1 cellular context compared by ENCODE assay signal in the genomic region with DNA sequence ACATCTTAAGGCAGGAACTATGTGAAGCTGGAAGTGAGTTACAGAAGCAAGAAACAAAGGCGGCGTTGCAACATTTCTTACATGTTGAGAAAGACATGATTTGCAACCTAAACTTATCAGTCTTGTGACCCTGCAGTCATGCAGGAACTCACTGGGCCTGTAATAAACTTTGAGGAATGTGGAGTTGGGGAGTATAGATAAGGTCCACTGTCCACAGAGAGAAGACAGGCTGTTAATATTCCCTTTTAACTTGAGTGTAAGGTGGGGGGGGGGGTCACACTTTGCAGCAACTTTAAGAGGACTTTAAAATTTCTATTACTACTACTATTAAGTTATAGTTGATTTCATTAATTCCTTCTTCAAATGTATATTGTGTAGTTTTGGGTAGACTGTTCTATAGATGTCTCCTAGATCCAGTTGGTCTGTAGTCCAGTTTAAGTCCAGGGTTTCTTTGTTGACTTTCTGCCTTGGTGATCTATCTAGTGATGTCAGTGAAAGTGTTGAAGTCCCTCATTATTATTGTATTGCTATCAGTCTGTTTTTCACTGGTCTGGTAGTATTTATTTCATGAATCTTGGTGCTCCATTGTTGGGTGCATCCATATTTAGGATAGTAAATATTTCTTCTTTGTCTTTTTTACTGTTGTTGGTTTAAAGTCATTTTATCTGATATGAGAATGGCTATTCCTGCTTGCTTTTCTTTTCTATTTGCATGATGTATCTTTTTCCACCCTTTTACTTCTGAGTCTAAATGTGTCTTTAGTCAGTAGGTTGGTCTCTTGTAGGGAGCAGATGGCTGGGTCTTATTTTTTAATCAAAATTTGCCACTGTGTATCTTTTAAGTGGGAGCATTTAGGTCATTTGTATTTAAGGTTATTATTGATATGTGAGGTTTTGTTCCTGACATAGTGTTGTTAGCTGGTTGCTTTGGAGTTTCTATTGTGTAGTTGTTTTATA.
A peak's percentile ranks its signal among the peaks of the same experiment; 100 is the strongest.
TF ChIP-seq lines count a peak whose summit lies in the region.

No MANE protein-coding gene starts in this region.

TF ChIP-seq in K562, 482 proteins besides CTCF, POLR2A, EP300 and RAD21 (continued from another document and continues in another):
- TF ChIP-seq, protein P1, sequence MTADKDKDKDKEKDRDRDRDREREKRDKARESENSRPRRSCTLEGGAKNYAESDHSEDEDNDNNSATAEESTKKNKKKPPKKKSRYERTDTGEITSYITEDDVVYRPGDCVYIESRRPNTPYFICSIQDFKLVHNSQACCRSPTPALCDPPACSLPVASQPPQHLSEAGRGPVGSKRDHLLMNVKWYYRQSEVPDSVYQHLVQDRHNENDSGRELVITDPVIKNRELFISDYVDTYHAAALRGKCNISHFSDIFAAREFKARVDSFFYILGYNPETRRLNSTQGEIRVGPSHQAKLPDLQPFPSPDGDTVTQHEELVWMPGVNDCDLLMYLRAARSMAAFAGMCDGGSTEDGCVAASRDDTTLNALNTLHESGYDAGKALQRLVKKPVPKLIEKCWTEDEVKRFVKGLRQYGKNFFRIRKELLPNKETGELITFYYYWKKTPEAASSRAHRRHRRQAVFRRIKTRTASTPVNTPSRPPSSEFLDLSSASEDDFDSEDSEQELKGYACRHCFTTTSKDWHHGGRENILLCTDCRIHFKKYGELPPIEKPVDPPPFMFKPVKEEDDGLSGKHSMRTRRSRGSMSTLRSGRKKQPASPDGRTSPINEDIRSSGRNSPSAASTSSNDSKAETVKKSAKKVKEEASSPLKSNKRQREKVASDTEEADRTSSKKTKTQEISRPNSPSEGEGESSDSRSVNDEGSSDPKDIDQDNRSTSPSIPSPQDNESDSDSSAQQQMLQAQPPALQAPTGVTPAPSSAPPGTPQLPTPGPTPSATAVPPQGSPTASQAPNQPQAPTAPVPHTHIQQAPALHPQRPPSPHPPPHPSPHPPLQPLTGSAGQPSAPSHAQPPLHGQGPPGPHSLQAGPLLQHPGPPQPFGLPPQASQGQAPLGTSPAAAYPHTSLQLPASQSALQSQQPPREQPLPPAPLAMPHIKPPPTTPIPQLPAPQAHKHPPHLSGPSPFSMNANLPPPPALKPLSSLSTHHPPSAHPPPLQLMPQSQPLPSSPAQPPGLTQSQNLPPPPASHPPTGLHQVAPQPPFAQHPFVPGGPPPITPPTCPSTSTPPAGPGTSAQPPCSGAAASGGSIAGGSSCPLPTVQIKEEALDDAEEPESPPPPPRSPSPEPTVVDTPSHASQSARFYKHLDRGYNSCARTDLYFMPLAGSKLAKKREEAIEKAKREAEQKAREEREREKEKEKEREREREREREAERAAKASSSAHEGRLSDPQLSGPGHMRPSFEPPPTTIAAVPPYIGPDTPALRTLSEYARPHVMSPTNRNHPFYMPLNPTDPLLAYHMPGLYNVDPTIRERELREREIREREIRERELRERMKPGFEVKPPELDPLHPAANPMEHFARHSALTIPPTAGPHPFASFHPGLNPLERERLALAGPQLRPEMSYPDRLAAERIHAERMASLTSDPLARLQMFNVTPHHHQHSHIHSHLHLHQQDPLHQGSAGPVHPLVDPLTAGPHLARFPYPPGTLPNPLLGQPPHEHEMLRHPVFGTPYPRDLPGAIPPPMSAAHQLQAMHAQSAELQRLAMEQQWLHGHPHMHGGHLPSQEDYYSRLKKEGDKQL (CRISPR knock-in tag; IDR thresholded peaks at IDR 0.05; ENCODE audit: borderline replicate concordance): no peak
- peak; percentile 79 for TF ChIP-seq TEAD4 (IDR thresholded peaks at IDR 0.05; ENCODE audit: low read length)
- no peak for TF ChIP-seq TEAD4 (CRISPR knock-in tag; IDR thresholded peaks at IDR 0.05; ENCODE audit: borderline replicate concordance)
- TF ChIP-seq MYBL2 (IDR thresholded peaks at IDR 0.05; ENCODE audit: low read depth): no peak
- no peak for TF ChIP-seq MYBL2 (CRISPR knock-in tag; IDR thresholded peaks at IDR 0.05; ENCODE audit: borderline replicate concordance)
- no peak for TF ChIP-seq DIDO1 (tag; IDR thresholded peaks at IDR 0.05; ENCODE audit: low read depth)
- TF ChIP-seq, protein P2, sequence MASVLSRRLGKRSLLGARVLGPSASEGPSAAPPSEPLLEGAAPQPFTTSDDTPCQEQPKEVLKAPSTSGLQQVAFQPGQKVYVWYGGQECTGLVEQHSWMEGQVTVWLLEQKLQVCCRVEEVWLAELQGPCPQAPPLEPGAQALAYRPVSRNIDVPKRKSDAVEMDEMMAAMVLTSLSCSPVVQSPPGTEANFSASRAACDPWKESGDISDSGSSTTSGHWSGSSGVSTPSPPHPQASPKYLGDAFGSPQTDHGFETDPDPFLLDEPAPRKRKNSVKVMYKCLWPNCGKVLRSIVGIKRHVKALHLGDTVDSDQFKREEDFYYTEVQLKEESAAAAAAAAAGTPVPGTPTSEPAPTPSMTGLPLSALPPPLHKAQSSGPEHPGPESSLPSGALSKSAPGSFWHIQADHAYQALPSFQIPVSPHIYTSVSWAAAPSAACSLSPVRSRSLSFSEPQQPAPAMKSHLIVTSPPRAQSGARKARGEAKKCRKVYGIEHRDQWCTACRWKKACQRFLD (CRISPR knock-in tag; IDR thresholded peaks at IDR 0.05): peak; percentile 82; the same call in 1 of the 2 replicates
- TF ChIP-seq ZNF24 (IDR thresholded peaks at IDR 0.05): no peak
- TF ChIP-seq YBX1 (IDR thresholded peaks at IDR 0.05): no peak
- no peak for TF ChIP-seq ZNF609 (CRISPR knock-in tag; IDR thresholded peaks at IDR 0.05; ENCODE audit: borderline replicate concordance)
- peak; percentile 63; the same call in 1 of the 2 replicates for TF ChIP-seq CHAMP1 (IDR thresholded peaks at IDR 0.05)
- peak; percentile 15 for TF ChIP-seq DACH1 (IDR thresholded peaks at IDR 0.05; ENCODE audit: partially characterized antibody)
- TF ChIP-seq CEBPG (CRISPR knock-in tag; IDR thresholded peaks at IDR 0.05): peak; percentile 85
- peak; percentile 91 to 95 for TF ChIP-seq CEBPG (tag; conservative IDR thresholded peaks at IDR 0.05 in 1 of 2, IDR thresholded peaks at IDR 0.05 in 1 of 2)
- no peak for TF ChIP-seq ZFPM2 (CRISPR knock-in tag; IDR thresholded peaks at IDR 0.05)
- no peak for TF ChIP-seq ZNF277 (CRISPR knock-in tag; IDR thresholded peaks at IDR 0.05; ENCODE audit: borderline replicate concordance)
- peak in 1 of 2 experiments; percentile 93; a peak in 2 of 4 replicates for TF ChIP-seq FOXA3 (CRISPR knock-in tag; conservative IDR thresholded peaks at IDR 0.05 in 1 of 2, IDR thresholded peaks at IDR 0.05 in 1 of 2)
- TF ChIP-seq KDM4B (IDR thresholded peaks at IDR 0.05; ENCODE audit: borderline replicate concordance in 2 of 2, low read depth in 1 of 2): no peak
- peak; percentile 66 for TF ChIP-seq ATF7 (IDR thresholded peaks at IDR 0.05)
- no peak for TF ChIP-seq RB1 (IDR thresholded peaks at IDR 0.05; ENCODE audit: low read depth)
- no peak for TF ChIP-seq ZNF668 (CRISPR knock-in tag; IDR thresholded peaks at IDR 0.05)
- no peak for TF ChIP-seq ATF1 (CRISPR knock-in tag; IDR thresholded peaks at IDR 0.05)
- TF ChIP-seq ATF1 (tag; IDR thresholded peaks at IDR 0.05): peak; percentile 52
- TF ChIP-seq POLR2AphosphoS2 (IDR thresholded peaks at IDR 0.05; ENCODE audit: low read length): no peak
- TF ChIP-seq ZBED1 (IDR thresholded peaks at IDR 0.05): no peak
- no peak for TF ChIP-seq BCL6 (CRISPR knock-in tag; IDR thresholded peaks at IDR 0.05)
- no peak for TF ChIP-seq MXI1 (IDR thresholded peaks at IDR 0.05; ENCODE audit: low read depth, low read length)
- no peak for TF ChIP-seq ZNF507 (tag; conservative IDR thresholded peaks at IDR 0.05)
- peak; percentile 70 for TF ChIP-seq ETV1 (tag; conservative IDR thresholded peaks at IDR 0.05; ENCODE audit: low read depth)
- no peak for TF ChIP-seq SMAD2 (IDR thresholded peaks at IDR 0.05; ENCODE audit: low read depth, low read length)
- no peak for TF ChIP-seq CSDE1 (IDR thresholded peaks at IDR 0.05)
- no peak for TF ChIP-seq AFF4 (CRISPR knock-in tag; IDR thresholded peaks at IDR 0.05)
- TF ChIP-seq, protein P3, sequence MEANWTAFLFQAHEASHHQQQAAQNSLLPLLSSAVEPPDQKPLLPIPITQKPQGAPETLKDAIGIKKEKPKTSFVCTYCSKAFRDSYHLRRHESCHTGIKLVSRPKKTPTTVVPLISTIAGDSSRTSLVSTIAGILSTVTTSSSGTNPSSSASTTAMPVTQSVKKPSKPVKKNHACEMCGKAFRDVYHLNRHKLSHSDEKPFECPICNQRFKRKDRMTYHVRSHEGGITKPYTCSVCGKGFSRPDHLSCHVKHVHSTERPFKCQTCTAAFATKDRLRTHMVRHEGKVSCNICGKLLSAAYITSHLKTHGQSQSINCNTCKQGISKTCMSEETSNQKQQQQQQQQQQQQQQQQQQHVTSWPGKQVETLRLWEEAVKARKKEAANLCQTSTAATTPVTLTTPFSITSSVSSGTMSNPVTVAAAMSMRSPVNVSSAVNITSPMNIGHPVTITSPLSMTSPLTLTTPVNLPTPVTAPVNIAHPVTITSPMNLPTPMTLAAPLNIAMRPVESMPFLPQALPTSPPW (CRISPR knock-in tag; IDR thresholded peaks at IDR 0.05): peak; percentile 68
